In the genomic region with DNA sequence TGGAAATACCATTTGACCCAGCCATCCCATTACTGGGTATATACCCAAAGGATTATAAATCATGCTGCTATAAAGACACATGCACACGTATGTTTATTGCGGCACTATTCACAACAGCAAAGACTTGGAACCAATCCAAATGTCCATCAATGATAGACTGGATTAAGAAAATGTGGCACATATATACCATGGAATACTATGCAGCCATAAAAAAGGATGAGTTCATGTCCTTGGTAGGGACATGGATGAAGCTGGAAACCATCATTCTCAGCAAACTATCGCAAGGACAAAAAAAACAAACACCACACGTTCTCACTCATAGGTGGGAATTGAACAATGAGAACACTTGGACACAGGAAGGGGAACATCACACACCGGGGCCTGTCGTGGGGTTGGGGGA, we compare ENCODE assay signal across 2 cellular contexts. TPM values are rescaled to one million over a fixed set of nuclear protein-coding genes. Genes with fewer than 3 reads are reported as not detected.
"Had no signal": no experiment of that assay in that cellular context is flagged by ENCODE, and none has a peak within 500 bp of the region (broad histone marks: within the 10 kb centered on the region; RNA-seq: fewer than 3 reads in every experiment).

No MANE protein-coding gene starts in this region.

RNA-seq across cellular contexts. Expression of a gene that starts 9.0 kb away (rescaled TPM):
- total RNA-seq: SJSA1 had no signal
- polyA plus RNA-seq: SK-N-SH had no signal

RNA-seq across cellular contexts. Expression of a gene that starts 9.3 kb away (rescaled TPM):
- total RNA-seq: SJSA1 had no signal
